ENCODE assay signal across 9 cellular contexts in the genomic region with DNA sequence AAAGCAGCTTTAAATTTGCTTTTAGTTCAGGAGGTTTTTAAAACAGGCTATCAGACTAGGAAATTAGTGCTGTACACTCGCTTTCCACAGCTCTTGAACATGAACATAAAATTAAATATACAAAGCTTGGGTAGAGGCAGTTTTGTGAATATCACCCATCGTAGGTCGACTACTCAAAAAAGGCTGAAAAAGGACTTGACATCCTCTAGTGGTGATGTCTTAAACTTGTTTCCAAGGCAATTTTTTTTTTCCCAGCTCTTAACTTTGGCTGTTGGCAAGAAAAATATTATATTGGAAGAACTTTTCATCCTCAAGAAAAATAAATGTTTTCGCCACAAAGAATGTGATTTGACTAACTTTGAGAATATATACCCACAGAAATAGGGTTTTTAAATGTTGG. TPM values are rescaled to one million over a fixed set of nuclear protein-coding genes. Genes with fewer than 3 reads are reported as not detected.
DNase-seq lines count a peak whose midpoint lies in the region; ATAC-seq, FAIRE-seq and TF ChIP-seq lines count a peak whose summit lies in the region.
"Had no signal": no experiment of that assay in that cellular context is flagged by ENCODE, and none has a peak within 500 bp of the region (broad histone marks: within the 10 kb centered on the region; RNA-seq: fewer than 3 reads in every experiment).

No MANE protein-coding gene starts in this region.

- H2AK5ac ChIP-seq in mesendoderm (ENCODE audit: low read length): no peak overlapping the region

- H3K9ac ChIP-seq in mesendoderm (ENCODE audit: low read length): no peak overlapping the region

- H3K79me2 ChIP-seq in mesendoderm (ENCODE audit: control insufficient read depth, insufficient read depth, low read length): peaks cover 30% of the 10 kb centered on the region

- TF ChIP-seq POLR2A in GM12891 (IDR thresholded peaks at IDR 0.05; ENCODE audit: low read depth, low read length): no peak

- WGBS in mesendoderm (ENCODE audit: extremely low coverage, insufficient coverage, low lambda C conversion rate): no CpG with 5 or more reads among the region's 4 CpGs

- DNase-seq in GM04504 (ENCODE audit: low read depth) (peak; percentile 21), NCI-H1694 (lab: John Stamatoyannopoulos, UW) (peak; percentile 29), astrocyte of the spinal cord (ENCODE audit: low read depth, low spot score) (peak; percentile 59), mesendoderm (peak; percentile 67), GM12891 (ENCODE audit: insufficient read length, low spot score) (no peak)
- no peak for DNase-seq in stimulated activated CD4-positive, alpha-beta T cell treated with anti-CD3 and anti-CD28 coated beads, Interleukin-2, amount 100 ng/mL, for 48 hours

- no peak overlapping the region for H3K27ac ChIP-seq in mesendoderm (ENCODE audit: low read depth, low read length)
- H3K27ac ChIP-seq: SK-N-MC had no signal

- H3K4me2 ChIP-seq in mesendoderm (ENCODE audit: low read length): no peak overlapping the region

- H3K36me3 ChIP-seq in mesendoderm (ENCODE audit: control insufficient read depth, insufficient read depth, low read length): no peaks in the 10 kb centered on the region

- no peaks in the 10 kb centered on the region for H3K4me1 ChIP-seq in mesendoderm (ENCODE audit: control insufficient read depth, low read depth, low read length)

- no peaks in the 10 kb centered on the region for H3K27me3 ChIP-seq in mesendoderm (ENCODE audit: insufficient read depth, low read length, poor library complexity)

- no peak overlapping the region for H3K4me3 ChIP-seq in astrocyte of the spinal cord (ENCODE audit: low read depth, low read length)
- no peak overlapping the region for H3K4me3 ChIP-seq in mesendoderm (ENCODE audit: low read length)
- H3K4me3 ChIP-seq: SK-N-MC had no signal

- peak; percentile 76 for TF ChIP-seq CTCF in astrocyte of the spinal cord (IDR thresholded peaks at IDR 0.05; ENCODE audit: low read depth, low read length)

- no peak overlapping the region for H3K23ac ChIP-seq in mesendoderm (ENCODE audit: low read length)

- no peak for FAIRE-seq in GM12891 (lab: Jason Lieb, UNC)

- no peak overlapping the region for H4K8ac ChIP-seq in mesendoderm (ENCODE audit: low read depth, low read length)

- no peak for ATAC-seq in HG02840 (IDR thresholded peaks at IDR 0.05; ENCODE audit: low FRiP score, unreplicated experiment)
- ATAC-seq in GM18867 (IDR thresholded peaks at IDR 0.05; ENCODE audit: unreplicated experiment): no peak

- H2BK15ac ChIP-seq in mesendoderm (replicated peaks; ENCODE audit: low read depth): no peak overlapping the region

- H2BK5ac ChIP-seq in mesendoderm (ENCODE audit: low read length): no peak overlapping the region

- H4K5ac ChIP-seq in mesendoderm (ENCODE audit: low read length): no peak overlapping the region

- H3K79me1 ChIP-seq in mesendoderm (ENCODE audit: low read length): peaks cover 3% of the 10 kb centered on the region

- in situ Hi-C loops in astrocyte of the spinal cord (cut with HindIII; ENCODE audit: low sequenced_read_pairs): no loop called here

- H2BK120ac ChIP-seq in mesendoderm (ENCODE audit: low read depth, low read length): no peak overlapping the region

- no peak overlapping the region for H3K18ac ChIP-seq in mesendoderm (ENCODE audit: low read length)

- no peak overlapping the region for H3K56ac ChIP-seq in mesendoderm (ENCODE audit: low read length)

- no peak overlapping the region for H3K4ac ChIP-seq in mesendoderm (ENCODE audit: low read depth, low read length)

TF ChIP-seq in GM12891, 5 proteins besides CTCF, POLR2A, EP300 and RAD21:
- no peak for TF ChIP-seq SPI1 (IDR thresholded peaks at IDR 0.05; ENCODE audit: low read depth, low read length)
- TF ChIP-seq PAX5 (IDR thresholded peaks at IDR 0.05; ENCODE audit: insufficient read depth, low read length, severe bottlenecking): no peak
- TF ChIP-seq TAF1 (IDR thresholded peaks at IDR 0.05; ENCODE audit: low read depth, low read length): no peak
- no peak for TF ChIP-seq POLR2AphosphoS5 (IDR thresholded peaks at IDR 0.05; ENCODE audit: low read depth, low read length)
- TF ChIP-seq POU2F2 (IDR thresholded peaks at IDR 0.05; ENCODE audit: low read depth, low read length): no peak
TF ChIP-seq in GM12891: peak in this region for 0.

RNA-seq across cellular contexts. Expression of a gene that starts 2.9 kb away (rescaled TPM):
- 33.0 TPM for polyA plus RNA-seq in mesendoderm (2013, experiment 1 of 2)
- polyA plus RNA-seq in mesendoderm (2013, experiment 2 of 2): 32.5 TPM
- 0.10 TPM for polyA plus RNA-seq in GM12891 (2012; ENCODE audit: low read depth, missing spikeins)

Comparison
In these comparisons a context has a peak if more than half of its experiments do, and no peak if none do; other contexts are left out.
1. DNase-seq: peak in GM04504 (single experiment), NCI-H1694 (single experiment), astrocyte of the spinal cord (single experiment) and mesendoderm (single experiment); none in GM12891 (single experiment) and stimulated activated CD4-positive, alpha-beta T cell treated with anti-CD3 and anti-CD28 coated beads, Interleukin-2, amount 100 ng/mL, for 48 hours (0 of 2).